ENCODE assay signal across 13 cellular contexts in genomic region chr6:108585921-108586320, GRCh38. TPM values are rescaled to one million over a fixed set of nuclear protein-coding genes. Genes with fewer than 3 reads are reported as not detected.
A peak's percentile ranks its signal among the peaks of the same experiment; 100 is the strongest.
DNase-seq lines count a peak whose midpoint lies in the region; ATAC-seq and TF ChIP-seq lines count a peak whose summit lies in the region.
"Had no signal": no experiment of that assay in that cellular context is flagged by ENCODE, and none has a peak within 500 bp of the region (broad histone marks: within the 10 kb centered on the region; RNA-seq: fewer than 3 reads in every experiment).

No MANE protein-coding gene starts in this region.

- ATAC-seq in lung (ENCODE audit: insufficient read depth, low FRiP score) = no peak
- ATAC-seq in stimulated activated memory B cell treated with anti-CD40 and anti-IgM and Interleukin-4, amounts not matched to agents 10 μg/mL and 1 μg/mL and 100 μg/mL, for 72 hours = no peak
- no peak for ATAC-seq in GM19463 (IDR thresholded peaks at IDR 0.05; ENCODE audit: unreplicated experiment)
- ATAC-seq in GM21367 (IDR thresholded peaks at IDR 0.05; ENCODE audit: unreplicated experiment) = no peak
- ATAC-seq: activated CD8-positive, alpha-beta T cell treated with anti-CD3 and anti-CD28 coated beads, Interleukin-2, amount 10 ng/mL, durations not matched to agents 7 days and 5 days; activated T-helper 17 cell treated with anti-CD3 and anti-CD28 coated beads, Interleukin-2, amount 50 U/mL, for 72 hours had no signal

- H3K4me1 ChIP-seq in ascending aorta (peaks cover 51 to 88% of the 10 kb centered on the region in 2 donors), lung (ENCODE audit: control insufficient read depth in 2 of 2, insufficient read depth in 2 of 2, low read length in 2 of 2) (peaks cover 23 to 71% of the 10 kb centered on the region in 2 donors)

- H3K4me3 Mint-ChIP-seq in stimulated activated memory B cell treated with anti-CD40 and anti-IgM and Interleukin-4, amounts not matched to agents 10 μg/mL and 1 μg/mL and 100 μg/mL, for 72 hours = no peak overlapping the region
- H3K4me3 Mint-ChIP-seq: activated CD8-positive, alpha-beta T cell treated with anti-CD3 and anti-CD28 coated beads, Interleukin-2, amount 10 ng/mL, durations not matched to agents 7 days and 5 days; activated T-helper 17 cell treated with anti-CD3 and anti-CD28 coated beads, Interleukin-2, amount 50 U/mL, for 72 hours had no signal

- intact Hi-C loops in ascending aorta (cut with DNase I) = no loop called here

- no peaks in the 10 kb centered on the region for H3K36me3 Mint-ChIP-seq in stimulated activated memory B cell treated with anti-CD40 and anti-IgM and Interleukin-4, amounts not matched to agents 10 μg/mL and 1 μg/mL and 100 μg/mL, for 72 hours

- H3K27me3 Mint-ChIP-seq in stimulated activated memory B cell treated with anti-CD40 and anti-IgM and Interleukin-4, amounts not matched to agents 10 μg/mL and 1 μg/mL and 100 μg/mL, for 72 hours = no peaks in the 10 kb centered on the region
- H3K27me3 Mint-ChIP-seq: activated T-helper 17 cell treated with anti-CD3 and anti-CD28 coated beads, Interleukin-2, amount 50 U/mL, for 72 hours had no signal

- H3K27me3 ChIP-seq in ascending aorta (no peaks in the 10 kb centered on the region), lung (ENCODE audit: control insufficient read depth, insufficient read depth) (no peaks in the 10 kb centered on the region)

- TF ChIP-seq CTCF in ascending aorta (IDR thresholded peaks at IDR 0.05) (no peak), lung (IDR thresholded peaks at IDR 0.05; ENCODE audit: control extremely low read depth, extremely low read depth) (no peak)

- no peaks in the 10 kb centered on the region for H3K9me3 ChIP-seq in ascending aorta
- H3K9me3 ChIP-seq in lung (ENCODE audit: control insufficient read depth in 2 of 2, insufficient read depth in 1 of 2, low read length in 1 of 2) = no peaks in the 10 kb centered on the region

- DNase-seq in EL (peak; percentile 23), ascending aorta (ENCODE audit: low spot score in 2 of 2) (no peak), lung (ENCODE audit: low spot score) (no peak), GM19240 (ENCODE audit: insufficient read length, low spot score) (no peak), RKO (ENCODE audit: low spot score) (no peak)
- DNase-seq: activated CD8-positive, alpha-beta T cell treated with anti-CD3 and anti-CD28 coated beads, Interleukin-2, amount 10 ng/mL, durations not matched to agents 7 days and 5 days; amygdala; MV-4-11; stimulated activated CD4-positive, alpha-beta T cell treated with anti-CD3 and anti-CD28 coated beads, Interleukin-4, amount 100 ng/mL, for 1 hour had no signal

- H3K27ac ChIP-seq in ascending aorta (peak overlapping the region; percentile 87 to 91), lung (ENCODE audit: low read depth in 1 of 2, low read length in 1 of 2) (peak overlapping the region; percentile 67 to 76)

- H3K36me3 ChIP-seq in ascending aorta (peaks cover 0 to 3% of the 10 kb centered on the region in 2 donors), lung (ENCODE audit: control insufficient read depth in 2 of 2, insufficient read depth in 2 of 2, low read length in 2 of 2) (no peaks in the 10 kb centered on the region)

- H3K27ac Mint-ChIP-seq in stimulated activated memory B cell treated with anti-CD40 and anti-IgM and Interleukin-4, amounts not matched to agents 10 μg/mL and 1 μg/mL and 100 μg/mL, for 72 hours = peak overlapping the region; percentile 43
- H3K27ac Mint-ChIP-seq: activated CD8-positive, alpha-beta T cell treated with anti-CD3 and anti-CD28 coated beads, Interleukin-2, amount 10 ng/mL, durations not matched to agents 7 days and 5 days; activated T-helper 17 cell treated with anti-CD3 and anti-CD28 coated beads, Interleukin-2, amount 50 U/mL, for 72 hours had no signal

- H3K4me3 ChIP-seq in ascending aorta (no peak overlapping the region), lung (no peak overlapping the region)

- H3K9me3 Mint-ChIP-seq in stimulated activated memory B cell treated with anti-CD40 and anti-IgM and Interleukin-4, amounts not matched to agents 10 μg/mL and 1 μg/mL and 100 μg/mL, for 72 hours = no peaks in the 10 kb centered on the region
- H3K9me3 Mint-ChIP-seq: activated T-helper 17 cell treated with anti-CD3 and anti-CD28 coated beads, Interleukin-2, amount 50 U/mL, for 72 hours had no signal

- peaks cover 82% of the 10 kb centered on the region for H3K4me1 Mint-ChIP-seq in stimulated activated memory B cell treated with anti-CD40 and anti-IgM and Interleukin-4, amounts not matched to agents 10 μg/mL and 1 μg/mL and 100 μg/mL, for 72 hours

- 73% methylated on average over 4 of the region's 4 CpGs for WGBS in lung, 2 donors

RNA-seq across cellular contexts. Expression of gene FOXO3, which starts 25.2 kb away (rescaled TPM):
- total RNA-seq in ascending aorta = 91.5 TPM
- 100 to 1,000 TPM in 1 of 2 donors, 10 to 100 TPM in 1; 57.9 to 101 TPM for total RNA-seq in lung
- 10 to 100 TPM; 12.1 to 22.1 TPM for polyA plus RNA-seq in lung
